In genomic region chr3:131261137-131261536, GRCh38 we compare ENCODE assay signal across 38 cellular contexts.
"Had no signal": no experiment of that assay in that cellular context is flagged by ENCODE, and none has a peak within 500 bp of the region (broad histone marks: within the 10 kb centered on the region; RNA-seq: fewer than 3 reads in every experiment).

No MANE protein-coding gene starts in this region.

- H3K9me3 ChIP-seq: adrenal gland, body of pancreas had no signal

- H3K27me3 ChIP-seq: adrenal gland, ascending aorta, body of pancreas, brain microvascular endothelial cell, breast epithelium, cardiac muscle cell had no signal

- H3K4me3 ChIP-seq: adrenal gland, ascending aorta, body of pancreas, breast epithelium, cardiac muscle cell had no signal

- H3K4me1 Mint-ChIP-seq: activated naive CD4-positive, alpha-beta T cell treated with anti-CD3 and anti-CD28 coated beads, Interleukin-2, amount 10 ng/mL, durations not matched to agents 7 days and 5 days; activated naive CD4-positive, alpha-beta T cell treated with anti-CD3 and anti-CD28 coated beads, Interleukin-2, amount 50 U/mL, for 24 hours; activated naive CD8-positive, alpha-beta T cell treated with anti-CD3 and anti-CD28 coated beads for 36 hours; activated naive CD8-positive, alpha-beta T cell treated with anti-CD3 and anti-CD28 coated beads, Interleukin-2, amount 10 ng/mL, durations not matched to agents 7 days and 5 days; activated naive CD8-positive, alpha-beta T cell treated with anti-CD3 and anti-CD28 coated beads, Interleukin-2, amount 50 U/mL, for 24 hours; activated T-helper 17 cell treated with anti-CD3 and anti-CD28 coated beads, Interleukin-2, amount 50 U/mL, for 72 hours; brain; central memory CD8-positive, alpha-beta T cell had no signal

- H3K36me3 ChIP-seq: adrenal gland, ascending aorta, brain microvascular endothelial cell, breast epithelium, cardiac muscle cell had no signal

- H3K4me1 ChIP-seq: adrenal gland, ascending aorta, body of pancreas, breast epithelium had no signal

- H3K4me3 Mint-ChIP-seq: activated naive CD4-positive, alpha-beta T cell treated with anti-CD3 and anti-CD28 coated beads for 36 hours; activated naive CD4-positive, alpha-beta T cell treated with anti-CD3 and anti-CD28 coated beads, Interleukin-2, amount 10 ng/mL, durations not matched to agents 7 days and 5 days; activated naive CD4-positive, alpha-beta T cell treated with anti-CD3 and anti-CD28 coated beads, Interleukin-2, amount 50 U/mL, for 24 hours; activated naive CD8-positive, alpha-beta T cell; activated naive CD8-positive, alpha-beta T cell treated with anti-CD3 and anti-CD28 coated beads for 36 hours; activated naive CD8-positive, alpha-beta T cell treated with anti-CD3 and anti-CD28 coated beads, Interleukin-2, amount 10 ng/mL, durations not matched to agents 7 days and 5 days; activated naive CD8-positive, alpha-beta T cell treated with anti-CD3 and anti-CD28 coated beads, Interleukin-2, amount 50 U/mL, for 24 hours; activated T-cell treated with anti-CD3 and anti-CD28 coated beads, Interleukin-2, amount 50 U/mL, for 24 hours; activated T-cell treated with anti-CD3 and anti-CD28 coated beads, Interleukin-2, amount 50 U/mL, for 4 hours; activated T-cell treated with anti-CD3 and anti-CD28 coated beads, Interleukin-2, amount 50 U/mL, for 72 hours; activated T-helper 1 cell treated with anti-CD3 and anti-CD28 coated beads, Interleukin-12 subunit alpha, Interleukin-12 subunit beta, Interleukin-2, Interleukin-4 antibody, amounts not matched to agents 30 ng/mL and 10 ng/mL and 1 ng/mL, durations not matched to agents 14 hours and 24 hours and 36 hours; activated T-helper 17 cell treated with anti-CD3 and anti-CD28 coated beads, Interleukin-2, amount 50 U/mL, for 72 hours; brain; central memory CD8-positive, alpha-beta T cell had no signal

- H3K36me3 Mint-ChIP-seq: activated naive CD4-positive, alpha-beta T cell treated with anti-CD3 and anti-CD28 coated beads, Interleukin-2, amount 10 ng/mL, durations not matched to agents 7 days and 5 days; activated naive CD8-positive, alpha-beta T cell treated with anti-CD3 and anti-CD28 coated beads for 36 hours; activated naive CD8-positive, alpha-beta T cell treated with anti-CD3 and anti-CD28 coated beads, Interleukin-2, amount 10 ng/mL, durations not matched to agents 7 days and 5 days had no signal

- H3K27ac ChIP-seq: adrenal gland, ascending aorta, body of pancreas, brain microvascular endothelial cell, breast epithelium, cardiac muscle cell had no signal

- H3K27ac Mint-ChIP-seq: activated naive CD4-positive, alpha-beta T cell treated with anti-CD3 and anti-CD28 coated beads for 36 hours; activated naive CD4-positive, alpha-beta T cell treated with anti-CD3 and anti-CD28 coated beads, Interleukin-2, amount 10 ng/mL, durations not matched to agents 7 days and 5 days; activated naive CD4-positive, alpha-beta T cell treated with anti-CD3 and anti-CD28 coated beads, Interleukin-2, amount 50 U/mL, for 24 hours; activated naive CD4-positive, alpha-beta T cell treated with anti-CD3 and anti-CD28 coated beads, Interleukin-2, amount 50 U/mL, for 72 hours; activated naive CD8-positive, alpha-beta T cell; activated naive CD8-positive, alpha-beta T cell treated with anti-CD3 and anti-CD28 coated beads for 36 hours; activated naive CD8-positive, alpha-beta T cell treated with anti-CD3 and anti-CD28 coated beads, Interleukin-2, amount 10 ng/mL, durations not matched to agents 7 days and 5 days; activated naive CD8-positive, alpha-beta T cell treated with anti-CD3 and anti-CD28 coated beads, Interleukin-2, amount 50 U/mL, for 24 hours; activated T-cell treated with anti-CD3 and anti-CD28 coated beads, Interleukin-2, amount 50 U/mL, for 24 hours; activated T-cell treated with anti-CD3 and anti-CD28 coated beads, Interleukin-2, amount 50 U/mL, for 72 hours; activated T-helper 1 cell treated with anti-CD3 and anti-CD28 coated beads, Interleukin-12 subunit alpha, Interleukin-12 subunit beta, Interleukin-2, Interleukin-4 antibody, amounts not matched to agents 30 ng/mL and 10 ng/mL and 1 ng/mL, durations not matched to agents 14 hours and 24 hours and 36 hours; activated T-helper 17 cell treated with anti-CD3 and anti-CD28 coated beads, Interleukin-2, amount 50 U/mL, for 72 hours; activated T-helper 2 cell treated with anti-CD3 and anti-CD28 coated beads, Interferon-gamma antibody, Interleukin-2, Interleukin-4, amounts not matched to agents 10 μg/mL and 5 μg/mL and 100 μg/mL, durations not matched to agents 14 hours and 24 hours and 36 hours; brain had no signal

- H3K9me3 Mint-ChIP-seq: activated naive CD4-positive, alpha-beta T cell treated with anti-CD3 and anti-CD28 coated beads, Interleukin-2, amount 10 ng/mL, durations not matched to agents 7 days and 5 days had no signal

- ATAC-seq: activated naive CD4-positive, alpha-beta T cell treated with anti-CD3 and anti-CD28 coated beads, Interleukin-2, amount 50 U/mL, for 72 hours; activated naive CD8-positive, alpha-beta T cell treated with anti-CD3 and anti-CD28 coated beads, Interleukin-2, amount 50 U/mL, for 24 hours; activated T-cell treated with anti-CD3 and anti-CD28 coated beads, Interleukin-2, amount 50 U/mL, for 4 hours; activated T-cell treated with anti-CD3 and anti-CD28 coated beads, Interleukin-2, amount 50 U/mL, for 72 hours; activated T-helper 17 cell treated with anti-CD3 and anti-CD28 coated beads, Interleukin-2, amount 50 U/mL, for 72 hours; body of pancreas had no signal

- DNase-seq: activated effector memory CD4-positive, alpha-beta T cell treated with anti-CD3 and anti-CD28 coated beads, Interleukin-2, amount 50 U/mL, for 16 hours; activated effector memory CD4-positive, alpha-beta T cell treated with Interleukin-2 at 50 U/mL for 16 hours; activated gamma-delta T cell; activated gamma-delta T cell treated with Interleukin-2 at 50 U/mL for 16 hours; activated naive CD4-positive, alpha-beta T cell; activated naive CD4-positive, alpha-beta T cell treated with anti-CD3 and anti-CD28 coated beads for 36 hours; activated naive CD4-positive, alpha-beta T cell treated with anti-CD3 and anti-CD28 coated beads, Interleukin-2, amount 10 ng/mL, durations not matched to agents 7 days and 5 days; activated naive CD4-positive, alpha-beta T cell treated with anti-CD3 and anti-CD28 coated beads, Interleukin-2, amount 50 U/mL, for 16 hours; activated naive CD4-positive, alpha-beta T cell treated with Interleukin-2 at 50 U/mL for 16 hours; activated naive CD8-positive, alpha-beta T cell treated with anti-CD3 and anti-CD28 coated beads for 36 hours; activated naive CD8-positive, alpha-beta T cell treated with anti-CD3 and anti-CD28 coated beads, Interleukin-2, amount 10 ng/mL, durations not matched to agents 7 days and 5 days; activated naive CD8-positive, alpha-beta T cell treated with anti-CD3 and anti-CD28 coated beads, Interleukin-2, amount 50 U/mL, for 24 hours; activated T-cell treated with anti-CD3 and anti-CD28 coated beads, Interleukin-2, amount 50 U/mL, for 1 hour; activated T-cell treated with anti-CD3 and anti-CD28 coated beads, Interleukin-2, amount 50 U/mL, for 24 hours; activated T-cell treated with anti-CD3 and anti-CD28 coated beads, Interleukin-2, amount 50 U/mL, for 4 hours; activated T-cell treated with anti-CD3 and anti-CD28 coated beads, Interleukin-2, amount 50 U/mL, for 48 hours; activated T-cell treated with anti-CD3 and anti-CD28 coated beads, Interleukin-2, amount 50 U/mL, for 72 hours; adrenal gland; amniotic stem cell; amygdala; anterior cingulate cortex; aorta; body of pancreas; brain microvascular endothelial cell; caudate nucleus; central memory CD4-positive, alpha-beta T cell; cerebellar nuclear complex had no signal

- H3K27me3 Mint-ChIP-seq: activated naive CD4-positive, alpha-beta T cell treated with anti-CD3 and anti-CD28 coated beads, Interleukin-2, amount 10 ng/mL, durations not matched to agents 7 days and 5 days; activated naive CD4-positive, alpha-beta T cell treated with anti-CD3 and anti-CD28 coated beads, Interleukin-2, amount 50 U/mL, for 24 hours; activated naive CD8-positive, alpha-beta T cell; activated naive CD8-positive, alpha-beta T cell treated with anti-CD3 and anti-CD28 coated beads for 36 hours; activated naive CD8-positive, alpha-beta T cell treated with anti-CD3 and anti-CD28 coated beads, Interleukin-2, amount 10 ng/mL, durations not matched to agents 7 days and 5 days; activated naive CD8-positive, alpha-beta T cell treated with anti-CD3 and anti-CD28 coated beads, Interleukin-2, amount 50 U/mL, for 24 hours; activated T-cell treated with anti-CD3 and anti-CD28 coated beads, Interleukin-2, amount 50 U/mL, for 24 hours; activated T-helper 17 cell treated with anti-CD3 and anti-CD28 coated beads, Interleukin-2, amount 50 U/mL, for 72 hours had no signal
